In the genomic region with DNA sequence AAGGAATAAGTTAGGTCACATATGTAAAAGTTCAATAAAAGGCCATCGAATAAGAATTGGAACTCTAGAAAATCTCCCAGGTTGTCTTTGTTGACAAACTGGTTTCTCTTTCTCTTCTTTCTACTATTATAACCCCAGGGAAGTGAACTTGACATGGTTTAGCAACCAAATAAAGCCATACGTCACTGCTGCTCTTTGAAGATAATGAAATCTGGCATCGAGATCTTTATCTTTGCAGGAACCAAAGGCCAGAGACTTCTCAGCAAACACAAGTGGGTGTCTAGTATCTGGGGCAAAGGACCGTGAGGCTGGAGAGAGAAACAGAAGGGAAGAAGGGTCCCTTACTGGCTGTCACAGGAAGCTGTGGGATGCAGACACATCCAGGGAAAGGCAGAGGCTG, we compare ENCODE assay signal across 27 cellular contexts.
DNase-seq lines count a peak whose midpoint lies in the region; ATAC-seq and TF ChIP-seq lines count a peak whose summit lies in the region.
"Had no signal": no experiment of that assay in that cellular context is flagged by ENCODE, and none has a peak within 500 bp of the region (broad histone marks: within the 10 kb centered on the region; RNA-seq: fewer than 3 reads in every experiment).

No MANE protein-coding gene starts in this region.

- peaks cover 12% of the 10 kb centered on the region for H3K9me3 Mint-ChIP-seq in stimulated activated effector memory CD8-positive, alpha-beta T cell treated with anti-CD3 and anti-CD28 coated beads, Interleukin-12 subunit alpha, Interleukin-12 subunit beta, amount 100 ng/mL, for 72 hours

- TF ChIP-seq CTCF in PC-9 (conservative IDR thresholded peaks at IDR 0.05): no peak
- no peak for TF ChIP-seq CTCF in hepatocyte (IDR thresholded peaks at IDR 0.05; ENCODE audit: poor library complexity)

- no peak overlapping the region for H2AFZ ChIP-seq in PC-9
- H2AFZ ChIP-seq in hepatocyte: no peak overlapping the region

- POLR2A ChIA-PET in PC-9 (lab: Charles Lee; ENCODE audit: unreplicated experiment): no interaction called here

- DNase-seq in Jurkat, Clone E6-1 (ENCODE audit: low read depth, low spot score): peak; percentile 61
- DNase-seq in PC-9: peak in 1 of 2 experiments; percentile 53
- DNase-seq in hepatocyte (ENCODE audit: low spot score): peak; percentile 43
- DNase-seq in stimulated activated effector memory CD8-positive, alpha-beta T cell treated with anti-CD3 and anti-CD28 coated beads, Interleukin-12 subunit alpha, Interleukin-12 subunit beta, amount 100 ng/mL, for 72 hours (ENCODE audit: low spot score in 2 of 2): no peak
- no peak for DNase-seq in NCI-H187 (lab: John Stamatoyannopoulos, UW)
- DNase-seq: activated CD8-positive, alpha-beta T cell treated with anti-CD3 and anti-CD28 coated beads for 36 hours; activated effector memory CD4-positive, alpha-beta T cell treated with anti-CD3 and anti-CD28 coated beads, Interleukin-2, amount 50 U/mL, for 16 hours; activated T-cell treated with anti-CD3 and anti-CD28 coated beads for 4 hours; central memory CD4-positive, alpha-beta T cell; left lung; naive B cell; NCI-H1048; NCI-H1694 treated with DMSO at 0.1 percent for 48 hours; NCI-H2171 treated with DMSO at 0.1 percent for 48 hours; NCI-H510A treated with DMSO at 0.1 percent for 48 hours; nucleus accumbens; Peyer's patch; small intestine; stimulated activated CD4-positive, alpha-beta T cell treated with anti-CD3 and anti-CD28 coated beads, Interleukin-2, amount 100 ng/mL, for 24 hours; T-helper 1 cell had no signal

- intact Hi-C loops in PC-9 (cut with micrococcal nuclease; ENCODE audit: unreplicated experiment): no loop called here

- H3K27ac Mint-ChIP-seq in stimulated activated effector memory CD8-positive, alpha-beta T cell treated with anti-CD3 and anti-CD28 coated beads, Interleukin-12 subunit alpha, Interleukin-12 subunit beta, amount 100 ng/mL, for 72 hours: peak overlapping the region; percentile 71
- H3K27ac Mint-ChIP-seq: activated CD8-positive, alpha-beta T cell treated with anti-CD3 and anti-CD28 coated beads for 36 hours had no signal

- H3K79me2 ChIP-seq in PC-9 (ENCODE audit: low read depth) (no peaks in the 10 kb centered on the region), hepatocyte (no peaks in the 10 kb centered on the region)

- H3K27me3 ChIP-seq in PC-9 (ENCODE audit: insufficient read depth, low read depth): no peaks in the 10 kb centered on the region
- no peaks in the 10 kb centered on the region for H3K27me3 ChIP-seq in hepatocyte
- H3K27me3 ChIP-seq: gastroesophageal sphincter, left lung, Peyer's patch, SJSA1, tibial nerve had no signal

- WGBS in hepatocyte (ENCODE audit: low lambda C conversion rate, missing lambda C conversion rate): 41% methylated on average over 4 of the region's 4 CpGs

- peak; percentile 24 for ATAC-seq in stimulated activated effector memory CD8-positive, alpha-beta T cell treated with anti-CD3 and anti-CD28 coated beads, Interleukin-12 subunit alpha, Interleukin-12 subunit beta, amount 100 ng/mL, for 72 hours
- ATAC-seq in HG02870 (IDR thresholded peaks at IDR 0.05; ENCODE audit: unreplicated experiment): no peak
- ATAC-seq in HG03175 (IDR thresholded peaks at IDR 0.05; ENCODE audit: unreplicated experiment): no peak
- ATAC-seq: activated CD4-positive, CD25-positive, alpha-beta regulatory T cell treated with anti-CD3 and anti-CD28 coated beads, Interleukin-2, amount 50 U/mL, for 24 hours; activated CD8-positive, alpha-beta T cell treated with anti-CD3 and anti-CD28 coated beads for 36 hours; gastroesophageal sphincter; left lung had no signal

- H3K27ac ChIP-seq in PC-9 (0 out of 2 replicates have a peak overlapping the region, but pooled peaks have one; percentile 43), hepatocyte (peak overlapping the region; percentile 94)
- H3K27ac ChIP-seq: C4-2B, gastroesophageal sphincter, left lung, Peyer's patch, SJSA1, tibial nerve had no signal

- H3K9me2 ChIP-seq in PC-9 (ENCODE audit: insufficient read depth) (no peaks in the 10 kb centered on the region), hepatocyte (replicated peaks; ENCODE audit: insufficient read depth) (no peaks in the 10 kb centered on the region)

- peaks cover 5% of the 10 kb centered on the region; the same call in 1 of the 2 replicates for H3F3A ChIP-seq in PC-9 (ENCODE audit: insufficient read depth, low read depth)

- H3K9me3 ChIP-seq in PC-9 (ENCODE audit: insufficient read depth, low read depth) (no peaks in the 10 kb centered on the region; the same call in 1 of the 2 replicates), hepatocyte (ENCODE audit: low read depth) (no peaks in the 10 kb centered on the region)

- H3K4me3 ChIP-seq in Jurkat, Clone E6-1 (ENCODE audit: low read length): no peak overlapping the region
- H3K4me3 ChIP-seq in PC-9 (no peak overlapping the region), hepatocyte (no peak overlapping the region)
- H3K4me3 ChIP-seq: gastroesophageal sphincter, left lung, Peyer's patch, SJSA1, tibial nerve had no signal

- peaks cover 8% of the 10 kb centered on the region for H3K4me1 Mint-ChIP-seq in stimulated activated effector memory CD8-positive, alpha-beta T cell treated with anti-CD3 and anti-CD28 coated beads, Interleukin-12 subunit alpha, Interleukin-12 subunit beta, amount 100 ng/mL, for 72 hours

- H3K36me3 Mint-ChIP-seq in stimulated activated effector memory CD8-positive, alpha-beta T cell treated with anti-CD3 and anti-CD28 coated beads, Interleukin-12 subunit alpha, Interleukin-12 subunit beta, amount 100 ng/mL, for 72 hours: no peaks in the 10 kb centered on the region

- CTCF ChIA-PET in PC-9 (lab: Charles Lee): interaction anchor here (0.5 kb wide), 1 partner anchor 108 kb away, joined by 5 read pairs; no protein-coding TSS in a partner anchor

- H4K20me1 ChIP-seq in PC-9 (ENCODE audit: insufficient read depth) (no peaks in the 10 kb centered on the region), hepatocyte (ENCODE audit: insufficient read depth, poor library complexity, severe bottlenecking) (no peaks in the 10 kb centered on the region)

- BruUV-seq in PC-9 (replicated peaks; lab: Mats Ljungman, UMichigan): no TSS peak

- no peak overlapping the region; the same call in 1 of the 2 replicates for H3K4me2 ChIP-seq in PC-9
- peak overlapping the region; percentile 34 for H3K4me2 ChIP-seq in hepatocyte

- no peaks in the 10 kb centered on the region for H3K36me3 ChIP-seq in PC-9 (ENCODE audit: low read depth)
- no peaks in the 10 kb centered on the region for H3K36me3 ChIP-seq in hepatocyte (replicated peaks; ENCODE audit: insufficient read depth, low read depth)
- H3K36me3 ChIP-seq: gastroesophageal sphincter, left lung, Peyer's patch, SJSA1, tibial nerve had no signal

- 0 out of 2 replicates have a peak, but pooled peaks cover 7% of the 10 kb centered on the region for H3K4me1 ChIP-seq in PC-9 (replicated peaks; ENCODE audit: insufficient read depth)
- H3K4me1 ChIP-seq in hepatocyte (ENCODE audit: insufficient read depth): peaks cover 41% of the 10 kb centered on the region
- H3K4me1 ChIP-seq: gastroesophageal sphincter, left lung, Peyer's patch, SJSA1, tibial nerve had no signal

- H3K4me3 Mint-ChIP-seq in stimulated activated effector memory CD8-positive, alpha-beta T cell treated with anti-CD3 and anti-CD28 coated beads, Interleukin-12 subunit alpha, Interleukin-12 subunit beta, amount 100 ng/mL, for 72 hours: peak overlapping the region; percentile 19
- H3K4me3 Mint-ChIP-seq: activated CD8-positive, alpha-beta T cell treated with anti-CD3 and anti-CD28 coated beads for 36 hours; naive B cell had no signal

Comparison
In these comparisons a context has a peak if more than half of its experiments do, and no peak if none do; other contexts are left out.
1. DNase-seq: peak in Jurkat, Clone E6-1 (single experiment) and hepatocyte (single experiment); none in stimulated activated effector memory CD8-positive, alpha-beta T cell treated with anti-CD3 and anti-CD28 coated beads, Interleukin-12 subunit alpha, Interleukin-12 subunit beta, amount 100 ng/mL, for 72 hours (0 of 2) and NCI-H187 (0 of 2).